ENCODE assay signal across 1 cellular context in the genomic region with DNA sequence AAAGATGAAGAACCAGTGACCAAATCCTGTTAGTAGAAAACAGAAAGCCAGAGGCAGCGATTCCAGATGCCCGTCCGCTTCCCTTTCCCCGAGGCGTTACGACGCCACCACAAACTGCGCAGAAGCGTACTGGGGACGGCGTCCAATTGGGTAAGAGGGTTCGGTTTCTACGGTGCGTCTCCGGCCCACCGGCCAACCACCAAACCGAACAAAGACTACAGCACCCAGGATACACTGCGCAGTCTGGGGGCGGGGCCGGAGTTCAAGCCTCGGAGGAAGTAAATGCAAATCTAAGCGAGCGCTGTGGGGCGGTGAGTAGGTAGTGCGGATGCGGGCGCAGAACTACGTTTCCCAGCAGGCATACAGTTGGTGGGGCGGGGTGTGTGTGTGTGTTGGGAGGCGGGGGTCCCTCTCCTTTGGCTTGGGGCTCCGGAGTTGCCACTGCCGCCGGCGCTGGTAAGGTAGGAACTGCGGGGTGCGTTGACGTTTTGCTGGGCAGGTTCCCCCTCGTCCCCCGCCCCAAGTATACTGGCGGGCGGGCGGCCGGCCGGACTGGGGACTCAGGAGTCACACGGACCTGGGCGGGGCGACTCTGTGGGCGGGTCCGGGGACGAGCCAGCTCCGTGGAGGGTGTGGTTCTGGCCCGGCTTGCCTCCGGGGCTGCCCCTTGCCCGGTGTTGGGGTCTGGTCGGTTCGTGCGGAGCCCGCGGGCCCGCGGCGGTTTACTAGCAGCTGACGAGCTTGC.
TF ChIP-seq lines count a peak whose summit lies in the region.

TSS of gene SWT1 (plus strand) at position 314 of the 745 bp plus-strand sequence. CDS start 3,675 bp downstream, outside the sequence.
A gene with protein sequence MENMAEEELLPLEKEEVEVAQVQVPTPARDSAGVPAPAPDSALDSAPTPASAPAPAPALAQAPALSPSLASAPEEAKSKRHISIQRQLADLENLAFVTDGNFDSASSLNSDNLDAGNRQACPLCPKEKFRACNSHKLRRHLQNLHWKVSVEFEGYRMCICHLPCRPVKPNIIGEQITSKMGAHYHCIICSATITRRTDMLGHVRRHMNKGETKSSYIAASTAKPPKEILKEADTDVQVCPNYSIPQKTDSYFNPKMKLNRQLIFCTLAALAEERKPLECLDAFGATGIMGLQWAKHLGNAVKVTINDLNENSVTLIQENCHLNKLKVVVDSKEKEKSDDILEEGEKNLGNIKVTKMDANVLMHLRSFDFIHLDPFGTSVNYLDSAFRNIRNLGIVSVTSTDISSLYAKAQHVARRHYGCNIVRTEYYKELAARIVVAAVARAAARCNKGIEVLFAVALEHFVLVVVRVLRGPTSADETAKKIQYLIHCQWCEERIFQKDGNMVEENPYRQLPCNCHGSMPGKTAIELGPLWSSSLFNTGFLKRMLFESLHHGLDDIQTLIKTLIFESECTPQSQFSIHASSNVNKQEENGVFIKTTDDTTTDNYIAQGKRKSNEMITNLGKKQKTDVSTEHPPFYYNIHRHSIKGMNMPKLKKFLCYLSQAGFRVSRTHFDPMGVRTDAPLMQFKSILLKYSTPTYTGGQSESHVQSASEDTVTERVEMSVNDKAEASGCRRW (minus strand): TSS at position 100 of the 745 bp plus-strand sequence. CDS start 241 bp downstream, outside the sequence.

TF ChIP-seq in K562, 482 proteins besides CTCF, POLR2A, EP300 and RAD21 (continued from another document and continues in another):
- TF ChIP-seq, protein P1, sequence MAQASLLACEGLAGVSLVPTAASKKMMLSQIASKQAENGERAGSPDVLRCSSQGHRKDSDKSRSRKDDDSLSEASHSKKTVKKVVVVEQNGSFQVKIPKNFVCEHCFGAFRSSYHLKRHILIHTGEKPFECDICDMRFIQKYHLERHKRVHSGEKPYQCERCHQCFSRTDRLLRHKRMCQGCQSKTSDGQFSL (CRISPR knock-in tag; IDR thresholded peaks at IDR 0.05): no peak
- TF ChIP-seq, protein P1 (tag; IDR thresholded peaks at IDR 0.05): no peak
- no peak for TF ChIP-seq ARHGAP35 (IDR thresholded peaks at IDR 0.05; ENCODE audit: partially characterized antibody)
- TF ChIP-seq TBP (optimal IDR thresholded peaks at IDR 0.05; ENCODE audit: low read depth, low read length): peak; percentile 74
- TF ChIP-seq TAF9B (IDR thresholded peaks at IDR 0.05; ENCODE audit: partially characterized antibody): peak; percentile 51
- no peak for TF ChIP-seq HDGF (IDR thresholded peaks at IDR 0.05)
- peak; percentile 15; the same call in 1 of the 2 replicates for TF ChIP-seq CTBP1 (IDR thresholded peaks at IDR 0.05; ENCODE audit: borderline replicate concordance)
- TF ChIP-seq ZNF445 (CRISPR knock-in tag; IDR thresholded peaks at IDR 0.05; ENCODE audit: low read depth): no peak
- peak; percentile 96 for TF ChIP-seq NR2C2 (CRISPR knock-in tag; IDR thresholded peaks at IDR 0.05)
- peak; percentile 99 for TF ChIP-seq NR2C2 (tag; IDR thresholded peaks at IDR 0.05)
- TF ChIP-seq, protein P2, sequence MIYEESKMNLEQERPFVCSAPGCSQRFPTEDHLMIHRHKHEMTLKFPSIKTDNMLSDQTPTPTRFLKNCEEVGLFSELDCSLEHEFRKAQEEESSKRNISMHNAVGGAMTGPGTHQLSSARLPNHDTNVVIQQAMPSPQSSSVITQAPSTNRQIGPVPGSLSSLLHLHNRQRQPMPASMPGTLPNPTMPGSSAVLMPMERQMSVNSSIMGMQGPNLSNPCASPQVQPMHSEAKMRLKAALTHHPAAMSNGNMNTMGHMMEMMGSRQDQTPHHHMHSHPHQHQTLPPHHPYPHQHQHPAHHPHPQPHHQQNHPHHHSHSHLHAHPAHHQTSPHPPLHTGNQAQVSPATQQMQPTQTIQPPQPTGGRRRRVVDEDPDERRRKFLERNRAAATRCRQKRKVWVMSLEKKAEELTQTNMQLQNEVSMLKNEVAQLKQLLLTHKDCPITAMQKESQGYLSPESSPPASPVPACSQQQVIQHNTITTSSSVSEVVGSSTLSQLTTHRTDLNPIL (CRISPR knock-in tag; IDR thresholded peaks at IDR 0.05): no peak
- TF ChIP-seq GATAD2A (IDR thresholded peaks at IDR 0.05): no peak
- TF ChIP-seq SREBF1 (IDR thresholded peaks at IDR 0.05; ENCODE audit: borderline replicate concordance, low read depth, low read length): peak; percentile 56; the same call in 1 of the 2 replicates
- TF ChIP-seq E2F3 (CRISPR knock-in tag; IDR thresholded peaks at IDR 0.05): peak; percentile 69; the same call in 1 of the 2 replicates
- TF ChIP-seq MAZ (CRISPR knock-in tag; conservative IDR thresholded peaks at IDR 0.05 in 1 of 2, IDR thresholded peaks at IDR 0.05 in 1 of 2): peak; percentile 95 to 98
- no peak for TF ChIP-seq TRIM25 (IDR thresholded peaks at IDR 0.05; ENCODE audit: borderline replicate concordance)
- TF ChIP-seq, protein P3, sequence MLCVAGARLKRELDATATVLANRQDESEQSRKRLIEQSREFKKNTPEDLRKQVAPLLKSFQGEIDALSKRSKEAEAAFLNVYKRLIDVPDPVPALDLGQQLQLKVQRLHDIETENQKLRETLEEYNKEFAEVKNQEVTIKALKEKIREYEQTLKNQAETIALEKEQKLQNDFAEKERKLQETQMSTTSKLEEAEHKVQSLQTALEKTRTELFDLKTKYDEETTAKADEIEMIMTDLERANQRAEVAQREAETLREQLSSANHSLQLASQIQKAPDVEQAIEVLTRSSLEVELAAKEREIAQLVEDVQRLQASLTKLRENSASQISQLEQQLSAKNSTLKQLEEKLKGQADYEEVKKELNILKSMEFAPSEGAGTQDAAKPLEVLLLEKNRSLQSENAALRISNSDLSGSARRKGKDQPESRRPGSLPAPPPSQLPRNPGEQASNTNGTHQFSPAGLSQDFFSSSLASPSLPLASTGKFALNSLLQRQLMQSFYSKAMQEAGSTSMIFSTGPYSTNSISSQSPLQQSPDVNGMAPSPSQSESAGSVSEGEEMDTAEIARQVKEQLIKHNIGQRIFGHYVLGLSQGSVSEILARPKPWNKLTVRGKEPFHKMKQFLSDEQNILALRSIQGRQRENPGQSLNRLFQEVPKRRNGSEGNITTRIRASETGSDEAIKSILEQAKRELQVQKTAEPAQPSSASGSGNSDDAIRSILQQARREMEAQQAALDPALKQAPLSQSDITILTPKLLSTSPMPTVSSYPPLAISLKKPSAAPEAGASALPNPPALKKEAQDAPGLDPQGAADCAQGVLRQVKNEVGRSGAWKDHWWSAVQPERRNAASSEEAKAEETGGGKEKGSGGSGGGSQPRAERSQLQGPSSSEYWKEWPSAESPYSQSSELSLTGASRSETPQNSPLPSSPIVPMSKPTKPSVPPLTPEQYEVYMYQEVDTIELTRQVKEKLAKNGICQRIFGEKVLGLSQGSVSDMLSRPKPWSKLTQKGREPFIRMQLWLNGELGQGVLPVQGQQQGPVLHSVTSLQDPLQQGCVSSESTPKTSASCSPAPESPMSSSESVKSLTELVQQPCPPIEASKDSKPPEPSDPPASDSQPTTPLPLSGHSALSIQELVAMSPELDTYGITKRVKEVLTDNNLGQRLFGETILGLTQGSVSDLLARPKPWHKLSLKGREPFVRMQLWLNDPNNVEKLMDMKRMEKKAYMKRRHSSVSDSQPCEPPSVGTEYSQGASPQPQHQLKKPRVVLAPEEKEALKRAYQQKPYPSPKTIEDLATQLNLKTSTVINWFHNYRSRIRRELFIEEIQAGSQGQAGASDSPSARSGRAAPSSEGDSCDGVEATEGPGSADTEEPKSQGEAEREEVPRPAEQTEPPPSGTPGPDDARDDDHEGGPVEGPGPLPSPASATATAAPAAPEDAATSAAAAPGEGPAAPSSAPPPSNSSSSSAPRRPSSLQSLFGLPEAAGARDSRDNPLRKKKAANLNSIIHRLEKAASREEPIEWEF (CRISPR knock-in tag; IDR thresholded peaks at IDR 0.05): no peak
- no peak for TF ChIP-seq MGA (IDR thresholded peaks at IDR 0.05)
- no peak for TF ChIP-seq ZNF586 (CRISPR knock-in tag; conservative IDR thresholded peaks at IDR 0.05)
- TF ChIP-seq NFATC3 (IDR thresholded peaks at IDR 0.05): no peak
- TF ChIP-seq DIDO1 (tag; IDR thresholded peaks at IDR 0.05; ENCODE audit: low read depth): peak; percentile 73
- TF ChIP-seq HNRNPLL (IDR thresholded peaks at IDR 0.05; ENCODE audit: low read depth, low read length, poor library complexity, severe bottlenecking): peak; percentile 97
- TF ChIP-seq SMARCA4 (IDR thresholded peaks at IDR 0.05): peak; percentile 61
- TF ChIP-seq, protein P4, sequence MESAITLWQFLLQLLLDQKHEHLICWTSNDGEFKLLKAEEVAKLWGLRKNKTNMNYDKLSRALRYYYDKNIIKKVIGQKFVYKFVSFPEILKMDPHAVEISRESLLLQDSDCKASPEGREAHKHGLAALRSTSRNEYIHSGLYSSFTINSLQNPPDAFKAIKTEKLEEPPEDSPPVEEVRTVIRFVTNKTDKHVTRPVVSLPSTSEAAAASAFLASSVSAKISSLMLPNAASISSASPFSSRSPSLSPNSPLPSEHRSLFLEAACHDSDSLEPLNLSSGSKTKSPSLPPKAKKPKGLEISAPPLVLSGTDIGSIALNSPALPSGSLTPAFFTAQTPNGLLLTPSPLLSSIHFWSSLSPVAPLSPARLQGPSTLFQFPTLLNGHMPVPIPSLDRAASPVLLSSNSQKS (CRISPR knock-in tag; IDR thresholded peaks at IDR 0.05): no peak
- no peak for TF ChIP-seq POLR3G (IDR thresholded peaks at IDR 0.05; ENCODE audit: extremely low read depth, insufficient read length, insufficient replicate concordance)
